ENCODE assay signal across 8 cellular contexts in the genomic region with DNA sequence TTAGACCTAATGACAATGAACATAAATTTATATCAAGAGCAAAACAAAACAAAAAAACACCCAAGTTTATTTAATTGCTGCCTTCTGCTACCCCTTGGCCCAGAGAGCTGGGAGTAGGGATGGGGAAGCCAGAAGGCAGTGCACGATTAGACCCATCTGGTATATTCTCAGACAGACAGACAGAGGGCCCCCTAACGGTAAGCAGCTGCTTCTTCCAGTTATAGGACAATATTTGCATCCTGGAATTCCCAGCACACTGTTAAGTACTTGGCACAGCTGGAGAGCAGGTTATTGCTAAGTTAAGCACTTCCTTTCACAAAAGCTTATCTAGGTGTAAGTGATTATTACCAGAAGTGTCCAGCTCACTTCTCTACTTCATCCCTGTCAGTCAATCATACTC. TPM values are rescaled to one million over a fixed set of nuclear protein-coding genes. Genes with fewer than 3 reads are reported as not detected.
A peak's percentile ranks its signal among the peaks of the same experiment; 100 is the strongest.
DNase-seq lines count a peak whose midpoint lies in the region; ATAC-seq and TF ChIP-seq lines count a peak whose summit lies in the region.

No MANE protein-coding gene starts in this region.

- DNase-seq in AG04449 (ENCODE audit: low read depth, low spot score), result no peak
- DNase-seq in Panc1 (ENCODE audit: low read depth, low spot score), result no peak
- peak in 1 of 2 donors; percentile 49 for DNase-seq in foreskin keratinocyte
- DNase-seq in stimulated activated naive CD8-positive, alpha-beta T cell treated with anti-CD3 and anti-CD28 coated beads, Interleukin-15, Interleukin-2, amounts not matched to agents 100 U/mL and 50 U/mL, for 24 hours, result no peak
- no peak for DNase-seq in globus pallidus (ENCODE audit: low spot score)

- peak; percentile 45 for TF ChIP-seq CTCF in AG04449 (IDR thresholded peaks at IDR 0.05; ENCODE audit: insufficient read depth, low read length, missing control alignments)
- TF ChIP-seq CTCF in Panc1 (IDR thresholded peaks at IDR 0.05), result peak; percentile 59
- peak; percentile 67 for TF ChIP-seq CTCF in foreskin keratinocyte (conservative IDR thresholded peaks at IDR 0.05)

- no TSS peak for BruUV-seq in Panc1 (replicated peaks; lab: Mats Ljungman, UMichigan)

- H3K27me3 ChIP-seq in Panc1 (ENCODE audit: control insufficient read depth, insufficient read depth, low read length), result no peaks in the 10 kb centered on the region
- no peaks in the 10 kb centered on the region for H3K27me3 ChIP-seq in foreskin keratinocyte

- H3K4me3 ChIP-seq in AG04449 (ENCODE audit: low read depth, low read length) (no peak overlapping the region), Panc1 (ENCODE audit: low read depth in 2 of 2, low read length in 2 of 2) (no peak overlapping the region)

- peak; percentile 53 for TF ChIP-seq RAD21 in Ishikawa (IDR thresholded peaks at IDR 0.05; ENCODE audit: low read depth)

- ATAC-seq in Panc1, result peak; percentile 84; the same call in 1 of the 2 replicates
- ATAC-seq in foreskin keratinocyte, result peak; percentile 76
- no peak for ATAC-seq in HG02759 (IDR thresholded peaks at IDR 0.05; ENCODE audit: unreplicated experiment)
- no peak for ATAC-seq in stimulated activated naive CD8-positive, alpha-beta T cell treated with anti-CD3 and anti-CD28 coated beads, Interleukin-15, Interleukin-2, amounts not matched to agents 100 U/mL and 50 U/mL, for 24 hours
- ATAC-seq in HG03175 (IDR thresholded peaks at IDR 0.05; ENCODE audit: unreplicated experiment), result no peak

- POLR2A ChIA-PET in AG04449 (lab: Yijun Ruan, JAX), result no interaction called here
- POLR2A ChIA-PET in Panc1 (lab: Charles Lee), result no interaction called here

- intact Hi-C loops in Panc1 (cut with micrococcal nuclease; ENCODE audit: unreplicated experiment), result loop anchor here (2.0 kb wide), 1 partner anchor 77 kb away; no protein-coding TSS in a partner anchor

- TF ChIP-seq EP300 in Ishikawa (IDR thresholded peaks at IDR 0.05; ENCODE audit: borderline replicate concordance), result no peak

- CTCF ChIA-PET in AG04449 (lab: Yijun Ruan, JAX), result interaction anchor here (0.6 to 2.5 kb wide), 18 partner anchors 9 to 987 kb away, joined by 3 to 16 read pairs (median 4); a partner anchor contains a TSS
- CTCF ChIA-PET in Panc1 (lab: Charles Lee), result interaction anchor here (0.6 to 2.1 kb wide), 3 partner anchors 24 to 181 kb away, joined by 3 to 8 read pairs (median 6); no protein-coding TSS in a partner anchor

- no peak overlapping the region for H3K27ac ChIP-seq in Panc1 (ENCODE audit: low read length)
- H3K27ac ChIP-seq in foreskin keratinocyte, result no peak overlapping the region

- H3K9me3 ChIP-seq in Panc1 (ENCODE audit: control insufficient read depth, insufficient read depth, low read depth, low read length), result no peaks in the 10 kb centered on the region

- H3K36me3 ChIP-seq in Panc1 (ENCODE audit: control insufficient read depth, insufficient read depth, low read length), result no peaks in the 10 kb centered on the region

- in situ Hi-C loops in Panc1 (cut with HindIII; ENCODE audit: low pct_unique_long_range_greater_than_20kb, low sequenced_read_pairs), result no loop called here

- no peaks in the 10 kb centered on the region for H3K4me1 ChIP-seq in Panc1 (ENCODE audit: control insufficient read depth, insufficient read depth, low read length)
- no peaks in the 10 kb centered on the region for H3K4me1 ChIP-seq in foreskin keratinocyte

TF ChIP-seq in Ishikawa, 13 proteins besides CTCF, POLR2A, EP300 and RAD21:
- TF ChIP-seq TCF12 (IDR thresholded peaks at IDR 0.05; ENCODE audit: low read depth) (no peak), TEAD4 (IDR thresholded peaks at IDR 0.05) (no peak), FOXM1 (IDR thresholded peaks at IDR 0.05; ENCODE audit: borderline replicate concordance, low read depth) (no peak), ZBTB7A (IDR thresholded peaks at IDR 0.05; ENCODE audit: low read depth) (no peak), CREB1 (IDR thresholded peaks at IDR 0.05; ENCODE audit: low read depth) (no peak), CEBPB (IDR thresholded peaks at IDR 0.05) (no peak), YY1 (IDR thresholded peaks at IDR 0.05; ENCODE audit: low read depth) (no peak), EGR1 (IDR thresholded peaks at IDR 0.05) (no peak), NFIC (IDR thresholded peaks at IDR 0.05) (no peak), TAF1 (IDR thresholded peaks at IDR 0.05; ENCODE audit: low read depth) (no peak)
- TF ChIP-seq, protein P1, sequence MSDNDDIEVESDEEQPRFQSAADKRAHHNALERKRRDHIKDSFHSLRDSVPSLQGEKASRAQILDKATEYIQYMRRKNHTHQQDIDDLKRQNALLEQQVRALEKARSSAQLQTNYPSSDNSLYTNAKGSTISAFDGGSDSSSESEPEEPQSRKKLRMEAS (IDR thresholded peaks at IDR 0.05), result no peak
- TF ChIP-seq, protein P2, sequence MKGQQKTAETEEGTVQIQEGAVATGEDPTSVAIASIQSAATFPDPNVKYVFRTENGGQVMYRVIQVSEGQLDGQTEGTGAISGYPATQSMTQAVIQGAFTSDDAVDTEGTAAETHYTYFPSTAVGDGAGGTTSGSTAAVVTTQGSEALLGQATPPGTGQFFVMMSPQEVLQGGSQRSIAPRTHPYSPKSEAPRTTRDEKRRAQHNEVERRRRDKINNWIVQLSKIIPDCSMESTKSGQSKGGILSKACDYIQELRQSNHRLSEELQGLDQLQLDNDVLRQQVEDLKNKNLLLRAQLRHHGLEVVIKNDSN (IDR thresholded peaks at IDR 0.05), result no peak
- TF ChIP-seq, protein P3, sequence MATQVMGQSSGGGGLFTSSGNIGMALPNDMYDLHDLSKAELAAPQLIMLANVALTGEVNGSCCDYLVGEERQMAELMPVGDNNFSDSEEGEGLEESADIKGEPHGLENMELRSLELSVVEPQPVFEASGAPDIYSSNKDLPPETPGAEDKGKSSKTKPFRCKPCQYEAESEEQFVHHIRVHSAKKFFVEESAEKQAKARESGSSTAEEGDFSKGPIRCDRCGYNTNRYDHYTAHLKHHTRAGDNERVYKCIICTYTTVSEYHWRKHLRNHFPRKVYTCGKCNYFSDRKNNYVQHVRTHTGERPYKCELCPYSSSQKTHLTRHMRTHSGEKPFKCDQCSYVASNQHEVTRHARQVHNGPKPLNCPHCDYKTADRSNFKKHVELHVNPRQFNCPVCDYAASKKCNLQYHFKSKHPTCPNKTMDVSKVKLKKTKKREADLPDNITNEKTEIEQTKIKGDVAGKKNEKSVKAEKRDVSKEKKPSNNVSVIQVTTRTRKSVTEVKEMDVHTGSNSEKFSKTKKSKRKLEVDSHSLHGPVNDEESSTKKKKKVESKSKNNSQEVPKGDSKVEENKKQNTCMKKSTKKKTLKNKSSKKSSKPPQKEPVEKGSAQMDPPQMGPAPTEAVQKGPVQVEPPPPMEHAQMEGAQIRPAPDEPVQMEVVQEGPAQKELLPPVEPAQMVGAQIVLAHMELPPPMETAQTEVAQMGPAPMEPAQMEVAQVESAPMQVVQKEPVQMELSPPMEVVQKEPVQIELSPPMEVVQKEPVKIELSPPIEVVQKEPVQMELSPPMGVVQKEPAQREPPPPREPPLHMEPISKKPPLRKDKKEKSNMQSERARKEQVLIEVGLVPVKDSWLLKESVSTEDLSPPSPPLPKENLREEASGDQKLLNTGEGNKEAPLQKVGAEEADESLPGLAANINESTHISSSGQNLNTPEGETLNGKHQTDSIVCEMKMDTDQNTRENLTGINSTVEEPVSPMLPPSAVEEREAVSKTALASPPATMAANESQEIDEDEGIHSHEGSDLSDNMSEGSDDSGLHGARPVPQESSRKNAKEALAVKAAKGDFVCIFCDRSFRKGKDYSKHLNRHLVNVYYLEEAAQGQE (IDR thresholded peaks at IDR 0.05; ENCODE audit: low read depth), result no peak

RNA-seq across cellular contexts. Expression of a gene that starts 39.3 kb away (rescaled TPM):
- total RNA-seq in Panc1 (2021; ENCODE audit: unreplicated experiment) (0.26 TPM), foreskin keratinocyte (not detected in 2 replicates)
- polyA plus RNA-seq in Panc1 (2012; ENCODE audit: insufficient read length), result not detected
- polyA plus RNA-seq in foreskin keratinocyte, result not detected in 2 replicates

RNA-seq across cellular contexts. Expression of a gene that starts 59.0 kb away (rescaled TPM):
- 0.15 TPM for total RNA-seq in Panc1 (2021; ENCODE audit: unreplicated experiment)
- not detected for polyA plus RNA-seq in Panc1 (2012; ENCODE audit: insufficient read length)
- total RNA-seq in foreskin keratinocyte, result not detected in 2 replicates
- polyA plus RNA-seq in foreskin keratinocyte, result not detected in 2 replicates

Comparison
In these comparisons a context has a peak if more than half of its experiments do, and no peak if none do; other contexts are left out.
1. ATAC-seq: peak in Panc1 (single experiment) and foreskin keratinocyte (single experiment); none in HG02759 (single experiment), stimulated activated naive CD8-positive, alpha-beta T cell treated with anti-CD3 and anti-CD28 coated beads, Interleukin-15, Interleukin-2, amounts not matched to agents 100 U/mL and 50 U/mL, for 24 hours (single experiment) and HG03175 (single experiment).
2. Peak in every context shown above with its lines, with median percentiles within 50 percentile points of each other: CTCF ChIP-seq.